Comparison of ENCODE assay signal across 10 cellular contexts in the genomic region with DNA sequence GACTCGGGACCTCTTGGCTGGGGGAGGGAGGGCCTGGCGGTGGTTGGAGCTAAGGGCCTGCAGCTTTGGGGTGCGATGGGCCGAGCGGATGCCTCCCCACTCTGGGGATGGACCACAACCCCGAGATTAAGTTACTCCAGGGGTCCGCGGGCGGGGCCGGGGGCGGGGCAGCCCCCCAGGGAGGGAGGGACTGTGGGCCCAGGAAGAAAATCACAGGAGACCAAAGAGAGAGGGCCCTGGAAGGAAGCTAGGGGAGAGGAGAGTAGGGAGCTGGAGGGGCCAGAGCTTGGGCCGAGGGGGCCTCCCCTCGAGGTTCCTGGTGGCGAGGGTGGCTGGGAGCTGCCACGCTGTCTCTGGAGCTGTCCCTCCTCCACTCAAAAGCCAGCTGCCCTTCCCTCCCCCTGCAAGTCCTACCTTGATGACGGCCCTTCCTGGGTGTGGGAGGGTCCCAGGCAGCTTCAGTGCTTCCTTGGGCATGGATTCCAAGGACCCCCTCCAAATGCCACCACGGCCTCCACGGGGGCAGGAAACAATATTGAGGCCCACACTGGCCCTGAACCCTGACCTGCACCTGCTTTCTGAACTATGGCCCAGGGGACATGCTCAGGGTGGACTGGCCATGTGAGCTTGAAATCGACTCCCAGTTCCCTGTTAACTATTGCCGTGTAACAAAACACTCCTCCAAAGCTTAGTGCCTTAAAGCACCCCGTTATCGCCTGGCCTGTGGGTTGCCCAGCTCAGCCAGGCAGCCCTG. TPM values are rescaled to one million over a fixed set of nuclear protein-coding genes. Genes with fewer than 3 reads are reported as not detected.
DNase-seq lines count a peak whose midpoint lies in the region; ATAC-seq and TF ChIP-seq lines count a peak whose summit lies in the region.
"Had no signal": no experiment of that assay in that cellular context is flagged by ENCODE, and none has a peak within 500 bp of the region (broad histone marks: within the 10 kb centered on the region; RNA-seq: fewer than 3 reads in every experiment).

No MANE protein-coding gene starts in this region.

- TF ChIP-seq EP300 in upper lobe of left lung (IDR thresholded peaks at IDR 0.05), result no peak

- H3K4me3 Mint-ChIP-seq in activated T-helper 17 cell treated with anti-CD3 and anti-CD28 coated beads, Interleukin-2, amount 50 U/mL, for 72 hours, result peak overlapping the region; percentile 45

- intact Hi-C loops in left ventricle myocardium inferior (cut with micrococcal nuclease), result no loop called here
- intact Hi-C loops in cardiac septum (cut with DNase I), result loop anchor here (5.0 to 10.0 kb wide), 2 partner anchors 89 to 207 kb away; partner anchors contain the start of gene AHNAK2

- no peak for DNase-seq in left ventricle myocardium inferior
- DNase-seq in cardiac septum (ENCODE audit: low spot score), result no peak
- DNase-seq in upper lobe of left lung, result no peak
- no peak for DNase-seq in NCI-H187 (lab: John Stamatoyannopoulos, UW)
- DNase-seq: retina had no signal

- WGBS in liver, result 48% methylated on average over 22 of the region's 22 CpGs
- WGBS in upper lobe of left lung, 2 donors, result 44 to 56% methylated on average over 14 to 20 of the region's 22 CpGs

- no peak for TF ChIP-seq RAD21 in liver (IDR thresholded peaks at IDR 0.05)

- peaks cover 3% of the 10 kb centered on the region for H3K27me3 Mint-ChIP-seq in activated T-helper 17 cell treated with anti-CD3 and anti-CD28 coated beads, Interleukin-2, amount 50 U/mL, for 72 hours

- H3K36me3 Mint-ChIP-seq in activated T-helper 17 cell treated with anti-CD3 and anti-CD28 coated beads, Interleukin-2, amount 50 U/mL, for 72 hours (ENCODE audit: low read depth), result no peaks in the 10 kb centered on the region

- no peak overlapping the region for H3K27ac Mint-ChIP-seq in activated T-helper 17 cell treated with anti-CD3 and anti-CD28 coated beads, Interleukin-2, amount 50 U/mL, for 72 hours

- no peaks in the 10 kb centered on the region for H3K9me3 Mint-ChIP-seq in activated T-helper 17 cell treated with anti-CD3 and anti-CD28 coated beads, Interleukin-2, amount 50 U/mL, for 72 hours

- ATAC-seq in activated T-helper 17 cell treated with anti-CD3 and anti-CD28 coated beads, Interleukin-2, amount 50 U/mL, for 72 hours (replicated peaks), result no peak
- ATAC-seq in upper lobe of left lung (ENCODE audit: low FRiP score in 2 of 2), result no peak
- ATAC-seq in GM21825 (IDR thresholded peaks at IDR 0.05; ENCODE audit: unreplicated experiment), result no peak
- ATAC-seq in HG03045 (IDR thresholded peaks at IDR 0.05; ENCODE audit: unreplicated experiment), result no peak

- H3K27ac ChIP-seq in left ventricle myocardium inferior (replicated peaks) (peak overlapping the region; percentile 73), liver (ENCODE audit: low read depth in 1 of 2, low read length in 2 of 2) (no peak overlapping the region), upper lobe of left lung (peak overlapping the region; percentile 53 to 89 (median 64))

- H3K9ac ChIP-seq in liver (ENCODE audit: low read depth in 1 of 2, low read length in 2 of 2), result no peak overlapping the region

- H3K9me3 ChIP-seq in left ventricle myocardium inferior (replicated peaks) (no peaks in the 10 kb centered on the region), liver (ENCODE audit: control insufficient read depth in 4 of 4, low read length in 3 of 4) (no peaks in the 10 kb centered on the region), upper lobe of left lung (no peaks in the 10 kb centered on the region)
- H3K9me3 ChIP-seq: uterus had no signal

- H3K36me3 ChIP-seq in left ventricle myocardium inferior (no peaks in the 10 kb centered on the region), liver (ENCODE audit: control insufficient read depth in 4 of 4, insufficient read depth in 3 of 4, low read depth in 1 of 4, low read length in 3 of 4) (no peaks in the 10 kb centered on the region), upper lobe of left lung (no peaks in the 10 kb centered on the region)
- H3K36me3 ChIP-seq: uterus had no signal

- H3K4me3 ChIP-seq in left ventricle myocardium inferior (peak overlapping the region; percentile 68), liver (ENCODE audit: low read depth in 1 of 3, low read length in 3 of 3) (peak overlapping the region in 1 of 3 donors; percentile 73), upper lobe of left lung (peak overlapping the region in 3 of 4 donors; percentile 63 to 74 (median 64))

- H3K27me3 ChIP-seq in left ventricle myocardium inferior (ENCODE audit: low read depth) (no peaks in the 10 kb centered on the region), liver (ENCODE audit: control insufficient read depth in 4 of 4, insufficient read depth in 4 of 4, low read length in 3 of 4) (no peaks in the 10 kb centered on the region), upper lobe of left lung (no peaks in the 10 kb centered on the region)
- H3K27me3 ChIP-seq: uterus had no signal

- no peaks in the 10 kb centered on the region for H3K4me1 Mint-ChIP-seq in activated T-helper 17 cell treated with anti-CD3 and anti-CD28 coated beads, Interleukin-2, amount 50 U/mL, for 72 hours

- TF ChIP-seq CTCF in left ventricle myocardium inferior (IDR thresholded peaks at IDR 0.05; ENCODE audit: borderline replicate concordance), result no peak
- no peak for TF ChIP-seq CTCF in liver (IDR thresholded peaks at IDR 0.05; ENCODE audit: low read depth, low read length, missing input control)
- no peak for TF ChIP-seq CTCF in upper lobe of left lung (IDR thresholded peaks at IDR 0.05)

- TF ChIP-seq POLR2A in upper lobe of left lung (IDR thresholded peaks at IDR 0.05), result no peak

- H3K4me1 ChIP-seq in left ventricle myocardium inferior, result peaks cover 30% of the 10 kb centered on the region
- H3K4me1 ChIP-seq in liver (ENCODE audit: control insufficient read depth in 4 of 4, insufficient read depth in 4 of 4, low read length in 3 of 4), result peaks cover 4 to 32% (median 14%) of the 10 kb centered on the region in 4 donors
- peaks cover 20 to 35% (median 25%) of the 10 kb centered on the region in 4 donors for H3K4me1 ChIP-seq in upper lobe of left lung

TF ChIP-seq in liver, 16 proteins besides CTCF, POLR2A, EP300 and RAD21:
- TF ChIP-seq HNF4A (conservative IDR thresholded peaks at IDR 0.05) (peak; percentile 50 to 56), FOXA1 (IDR thresholded peaks at IDR 0.05) (no peak), JUND (IDR thresholded peaks at IDR 0.05) (no peak)
- TF ChIP-seq, protein P1, sequence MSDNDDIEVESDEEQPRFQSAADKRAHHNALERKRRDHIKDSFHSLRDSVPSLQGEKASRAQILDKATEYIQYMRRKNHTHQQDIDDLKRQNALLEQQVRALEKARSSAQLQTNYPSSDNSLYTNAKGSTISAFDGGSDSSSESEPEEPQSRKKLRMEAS (IDR thresholded peaks at IDR 0.05), result no peak

RNA-seq across cellular contexts. Expression of gene NUDT14, which starts 0.6 kb away (rescaled TPM):
- total RNA-seq in left ventricle myocardium inferior (22.9 TPM), cardiac septum (27.1 TPM), liver (1 to 10 TPM; 3.8 to 4.8 TPM), upper lobe of left lung (10 to 100 TPM; 17.9 to 87.5 (median 54.9) TPM)
- 10 to 100 TPM; 17.9 to 18.3 TPM for total RNA-seq in activated T-helper 17 cell treated with anti-CD3 and anti-CD28 coated beads, Interleukin-2, amount 50 U/mL, for 72 hours
- polyA plus RNA-seq in liver, result 10 to 100 TPM; 11.1 to 24.2 TPM

RNA-seq across cellular contexts. Expression of gene JAG2, which starts 13.1 kb away (rescaled TPM):
- total RNA-seq in left ventricle myocardium inferior, result 26.1 TPM
- 36.7 TPM for total RNA-seq in cardiac septum
- total RNA-seq in activated T-helper 17 cell treated with anti-CD3 and anti-CD28 coated beads, Interleukin-2, amount 50 U/mL, for 72 hours, result 1 to 10 TPM; 2.5 TPM
- total RNA-seq in liver, result 1 to 10 TPM in 1 of 2 donors, under 1 TPM in 1; 0.33 to 1.0 TPM
- under 1 TPM; 0.24 to 0.75 TPM for polyA plus RNA-seq in liver
- 10 to 100 TPM; 14.9 to 43.4 (median 23.8) TPM for total RNA-seq in upper lobe of left lung

Comparison
In these comparisons a context has a peak if more than half of its experiments do, and no peak if none do; other contexts are left out.
1. H3K27ac ChIP-seq: peak in left ventricle myocardium inferior (single experiment) and upper lobe of left lung (4 of 4); none in liver (0 of 2).